ENCODE assay signal across 8 cellular contexts in the genomic region with DNA sequence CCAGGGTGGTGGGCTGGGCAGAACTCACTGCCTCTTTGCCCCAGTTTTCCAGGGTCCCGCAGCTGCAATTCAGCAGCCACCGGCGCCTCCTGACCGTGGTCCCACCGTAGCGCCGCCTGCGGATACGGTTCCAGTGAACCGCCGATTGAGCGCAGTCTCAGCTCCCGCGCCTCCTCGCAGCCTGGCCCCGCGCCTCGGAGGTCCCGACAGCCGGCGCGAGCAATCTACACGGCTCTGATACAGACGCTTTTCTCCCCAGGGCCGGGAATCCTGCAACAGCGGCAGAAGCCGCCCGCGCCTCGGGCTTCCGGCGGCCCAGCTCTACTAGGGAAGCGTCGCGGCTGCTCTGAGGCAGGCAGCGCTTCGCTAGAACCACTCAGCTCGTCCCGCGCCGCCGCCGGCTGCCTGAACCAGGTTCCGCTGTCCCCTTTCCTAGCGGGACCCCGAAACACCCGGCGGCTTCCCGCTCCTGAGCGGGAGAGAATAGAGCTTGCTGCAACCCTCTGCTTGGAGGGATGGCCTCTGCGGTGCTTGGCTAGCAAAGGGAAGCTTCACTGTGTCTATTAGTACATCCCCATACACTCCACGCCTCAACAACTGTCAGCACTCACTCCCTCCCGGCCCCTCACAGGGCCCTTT. TPM values are rescaled to one million over a fixed set of nuclear protein-coding genes. Genes with fewer than 3 reads are reported as not detected.
DNase-seq lines count a peak whose midpoint lies in the region; ATAC-seq lines count a peak whose summit lies in the region.

No MANE protein-coding gene starts in this region.

- H3K27me3 ChIP-seq in iPS-20b (ENCODE audit: insufficient read depth, low read length), result peaks cover 100% of the 10 kb centered on the region

- H3K4me1 Mint-ChIP-seq in activated T-cell treated with anti-CD3 and anti-CD28 coated beads, Interleukin-2, amount 50 U/mL, for 4 hours (ENCODE audit: low read depth), result peaks cover 23% of the 10 kb centered on the region
- H3K4me1 Mint-ChIP-seq in activated naive CD8-positive, alpha-beta T cell treated with anti-CD3 and anti-CD28 coated beads, Interleukin-2, amount 50 U/mL, for 24 hours, result peaks cover 15% of the 10 kb centered on the region
- peaks cover 17% of the 10 kb centered on the region for H3K4me1 Mint-ChIP-seq in stimulated activated naive CD8-positive, alpha-beta T cell treated with anti-CD3 and anti-CD28 coated beads, Interleukin-15, Interleukin-2, amounts not matched to agents 100 ng/mL and 50 ng/mL, for 24 hours (ENCODE audit: low read depth)

- H3K36me3 Mint-ChIP-seq in activated T-cell treated with anti-CD3 and anti-CD28 coated beads, Interleukin-2, amount 50 U/mL, for 4 hours (ENCODE audit: insufficient read depth), result no peaks in the 10 kb centered on the region
- H3K36me3 Mint-ChIP-seq in activated naive CD8-positive, alpha-beta T cell treated with anti-CD3 and anti-CD28 coated beads, Interleukin-2, amount 50 U/mL, for 24 hours (ENCODE audit: low read depth), result peaks cover 1% of the 10 kb centered on the region
- no peaks in the 10 kb centered on the region for H3K36me3 Mint-ChIP-seq in stimulated activated naive CD8-positive, alpha-beta T cell treated with anti-CD3 and anti-CD28 coated beads, Interleukin-15, Interleukin-2, amounts not matched to agents 100 ng/mL and 50 ng/mL, for 24 hours (ENCODE audit: low read depth)

- H3K36me3 ChIP-seq in iPS-20b (ENCODE audit: insufficient read depth, low read depth, low read length), result no peaks in the 10 kb centered on the region

- H3K27ac Mint-ChIP-seq in activated naive CD8-positive, alpha-beta T cell treated with anti-CD3 and anti-CD28 coated beads, Interleukin-2, amount 50 U/mL, for 24 hours, result no peak overlapping the region
- H3K27ac Mint-ChIP-seq in stimulated activated naive CD8-positive, alpha-beta T cell treated with anti-CD3 and anti-CD28 coated beads, Interleukin-15, Interleukin-2, amounts not matched to agents 100 ng/mL and 50 ng/mL, for 24 hours, result no peak overlapping the region

- peak overlapping the region; percentile 49 for H3K4me3 Mint-ChIP-seq in activated T-cell treated with anti-CD3 and anti-CD28 coated beads, Interleukin-2, amount 50 U/mL, for 4 hours
- H3K4me3 Mint-ChIP-seq in activated naive CD8-positive, alpha-beta T cell treated with anti-CD3 and anti-CD28 coated beads, Interleukin-2, amount 50 U/mL, for 24 hours, result peak overlapping the region; percentile 38
- peak overlapping the region; percentile 14 for H3K4me3 Mint-ChIP-seq in stimulated activated naive CD8-positive, alpha-beta T cell treated with anti-CD3 and anti-CD28 coated beads, Interleukin-15, Interleukin-2, amounts not matched to agents 100 ng/mL and 50 ng/mL, for 24 hours

- H3K9ac ChIP-seq in iPS-20b (ENCODE audit: low read depth, low read length), result peak overlapping the region; percentile 40; the same call in 1 of the 2 replicates

- H3K27ac ChIP-seq in iPS-20b (ENCODE audit: low read length), result no peak overlapping the region

- peaks cover 52% of the 10 kb centered on the region for H3K27me3 Mint-ChIP-seq in activated T-cell treated with anti-CD3 and anti-CD28 coated beads, Interleukin-2, amount 50 U/mL, for 4 hours (ENCODE audit: low read depth)
- H3K27me3 Mint-ChIP-seq in activated naive CD8-positive, alpha-beta T cell treated with anti-CD3 and anti-CD28 coated beads, Interleukin-2, amount 50 U/mL, for 24 hours, result peaks cover 61% of the 10 kb centered on the region
- H3K27me3 Mint-ChIP-seq in stimulated activated naive CD8-positive, alpha-beta T cell treated with anti-CD3 and anti-CD28 coated beads, Interleukin-15, Interleukin-2, amounts not matched to agents 100 ng/mL and 50 ng/mL, for 24 hours, result peaks cover 71% of the 10 kb centered on the region

- DNase-seq in activated T-cell treated with anti-CD3 and anti-CD28 coated beads, Interleukin-2, amount 50 U/mL, for 4 hours, result no peak
- DNase-seq in activated T-cell treated with anti-CD3 and anti-CD28 coated beads for 4 hours, result no peak
- no peak for DNase-seq in activated naive CD8-positive, alpha-beta T cell treated with anti-CD3 and anti-CD28 coated beads, Interleukin-2, amount 50 U/mL, for 24 hours
- no peak for DNase-seq in LoVo (ENCODE audit: low spot score)

- ATAC-seq in activated T-cell treated with anti-CD3 and anti-CD28 coated beads, Interleukin-2, amount 50 U/mL, for 4 hours, result peak; percentile 45 to 47
- peak; percentile 31 for ATAC-seq in activated naive CD8-positive, alpha-beta T cell treated with anti-CD3 and anti-CD28 coated beads, Interleukin-2, amount 50 U/mL, for 24 hours
- ATAC-seq in HG02623 (IDR thresholded peaks at IDR 0.05; ENCODE audit: unreplicated experiment) (no peak), HG03135 (IDR thresholded peaks at IDR 0.05; ENCODE audit: unreplicated experiment) (no peak)

- H3K9me3 Mint-ChIP-seq in activated T-cell treated with anti-CD3 and anti-CD28 coated beads, Interleukin-2, amount 50 U/mL, for 4 hours, result no peaks in the 10 kb centered on the region
- H3K9me3 Mint-ChIP-seq in activated naive CD8-positive, alpha-beta T cell treated with anti-CD3 and anti-CD28 coated beads, Interleukin-2, amount 50 U/mL, for 24 hours, result no peaks in the 10 kb centered on the region
- H3K9me3 Mint-ChIP-seq in stimulated activated naive CD8-positive, alpha-beta T cell treated with anti-CD3 and anti-CD28 coated beads, Interleukin-15, Interleukin-2, amounts not matched to agents 100 ng/mL and 50 ng/mL, for 24 hours, result no peaks in the 10 kb centered on the region

- peaks cover 22% of the 10 kb centered on the region for H3K4me1 ChIP-seq in iPS-20b (ENCODE audit: insufficient read depth, low read length)

- no peaks in the 10 kb centered on the region for H3K9me3 ChIP-seq in iPS-20b (ENCODE audit: insufficient read depth, low read depth, low read length)

- H3K4me3 ChIP-seq in iPS-20b (ENCODE audit: low read length), result peak overlapping the region; percentile 58

RNA-seq across cellular contexts. Expression of a gene that starts 3.1 kb away (rescaled TPM):
- total RNA-seq in activated T-cell treated with anti-CD3 and anti-CD28 coated beads, Interleukin-2, amount 50 U/mL, for 4 hours, result not detected

RNA-seq across cellular contexts. Expression of a gene that starts 3.2 kb away (rescaled TPM):
- total RNA-seq in activated T-cell treated with anti-CD3 and anti-CD28 coated beads, Interleukin-2, amount 50 U/mL, for 4 hours, result under 1 TPM in 1 of 3 donors, not detected in 2; 0.05 TPM

RNA-seq across cellular contexts. Expression of a gene that starts 55.9 kb away (rescaled TPM):
- not detected for total RNA-seq in activated T-cell treated with anti-CD3 and anti-CD28 coated beads, Interleukin-2, amount 50 U/mL, for 4 hours

Comparison
In these comparisons a context has a peak if more than half of its experiments do, and no peak if none do; other contexts are left out.
1. ATAC-seq: peak in activated T-cell treated with anti-CD3 and anti-CD28 coated beads, Interleukin-2, amount 50 U/mL, for 4 hours (2 of 2) and activated naive CD8-positive, alpha-beta T cell treated with anti-CD3 and anti-CD28 coated beads, Interleukin-2, amount 50 U/mL, for 24 hours (single experiment); none in HG02623 (single experiment) and HG03135 (single experiment).
2. Peak in every context shown above with its lines, with median percentiles within 50 percentile points of each other: H3K4me3 Mint-ChIP-seq.